ENCODE assay signal across 7 cellular contexts in the genomic region with DNA sequence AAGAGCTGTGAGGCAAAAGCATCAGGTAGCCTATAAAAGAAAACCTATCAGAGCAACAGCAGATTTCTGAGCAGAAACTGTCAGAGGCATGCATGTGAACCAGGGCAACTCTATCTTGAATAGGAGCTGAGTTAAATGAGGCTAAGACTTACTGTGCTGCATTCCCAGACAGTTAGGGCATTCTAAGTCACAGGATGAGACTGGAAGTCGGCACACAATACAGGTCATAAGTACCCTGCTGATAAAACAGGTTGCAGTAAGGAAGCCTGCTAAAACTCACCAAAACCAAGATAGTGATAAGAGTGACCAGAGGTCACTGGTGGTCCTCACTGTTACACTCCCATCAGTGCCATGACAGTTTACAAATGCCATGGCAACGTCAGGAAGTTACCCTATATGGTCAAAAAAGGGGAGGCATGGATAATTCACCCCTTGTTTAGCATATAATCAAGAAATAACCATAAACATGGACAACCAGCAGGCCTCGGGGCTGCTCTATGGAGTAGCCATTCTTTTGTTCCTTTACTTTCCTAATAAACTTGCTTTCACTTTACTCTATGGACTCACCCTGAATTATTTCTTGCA.
DNase-seq lines count a peak whose midpoint lies in the region; ATAC-seq and TF ChIP-seq lines count a peak whose summit lies in the region.
"Not testable (repeated sequence)": the region's sequence is repeated elsewhere in the genome, so short reads cannot be mapped to it uniquely, and the experiment has no call there.

No MANE protein-coding gene starts in this region.

- 38% methylated on average over 3 of the region's 3 CpGs for WGBS in hepatocyte (ENCODE audit: low lambda C conversion rate, missing lambda C conversion rate)
- 75% methylated on average over 3 of the region's 3 CpGs for WGBS in right lobe of liver (ENCODE audit: insufficient coverage, low coverage, low lambda C conversion rate, missing lambda C conversion rate)

- H2AFZ ChIP-seq in hepatocyte = not testable (repeated sequence)

- H3K27ac ChIP-seq in Panc1 (ENCODE audit: low read length); right lobe of liver: not testable (repeated sequence)
- peak overlapping the region; percentile 2 for H3K27ac ChIP-seq in hepatocyte

- not testable (repeated sequence) for H3K4me2 ChIP-seq in hepatocyte

- DNase-seq in AG09309 (ENCODE audit: low read depth) = peak; percentile 2
- DNase-seq in HCEC 1CT = peak; percentile 6
- not testable (repeated sequence) for DNase-seq in Panc1 (ENCODE audit: low read depth, low spot score); right lobe of liver
- DNase-seq in astrocyte of the spinal cord (ENCODE audit: low read depth, low spot score) = peak; percentile 67
- DNase-seq in epithelial cell of esophagus (ENCODE audit: low read depth) = peak; percentile 78
- peak; percentile 18 for DNase-seq in hepatocyte (ENCODE audit: low spot score)

- not testable (repeated sequence) for H3K27me3 ChIP-seq in Panc1 (ENCODE audit: control insufficient read depth, insufficient read depth, low read length); hepatocyte; right lobe of liver

- H4K20me1 ChIP-seq in hepatocyte (ENCODE audit: insufficient read depth, poor library complexity, severe bottlenecking) = not testable (repeated sequence)

- not testable (repeated sequence) for H3K4me1 ChIP-seq in Panc1 (ENCODE audit: control insufficient read depth, insufficient read depth, low read length); hepatocyte (ENCODE audit: insufficient read depth); right lobe of liver

- H3K9me2 ChIP-seq in hepatocyte (replicated peaks; ENCODE audit: insufficient read depth) = not testable (repeated sequence)

- CTCF ChIA-PET in Panc1 (lab: Charles Lee) = not testable (repeated sequence)

- TF ChIP-seq POLR2A in right lobe of liver (IDR thresholded peaks at IDR 0.05) = not testable (repeated sequence)

- in situ Hi-C loops in Panc1 (cut with HindIII; ENCODE audit: low pct_unique_long_range_greater_than_20kb, low sequenced_read_pairs); astrocyte of the spinal cord (cut with HindIII; ENCODE audit: low sequenced_read_pairs): not testable (repeated sequence)

- peak; percentile 38; the same call in 1 of the 2 replicates for ATAC-seq in Panc1
- peak; percentile 35 to 72 (median 48) for ATAC-seq in right lobe of liver

- TF ChIP-seq CTCF in AG09309 (IDR thresholded peaks at IDR 0.05; ENCODE audit: control insufficient read depth, insufficient read depth, low read depth, low read length, missing control alignments); Panc1 (IDR thresholded peaks at IDR 0.05); astrocyte of the spinal cord (IDR thresholded peaks at IDR 0.05; ENCODE audit: low read depth, low read length); epithelial cell of esophagus (IDR thresholded peaks at IDR 0.05; ENCODE audit: insufficient read depth, low read depth, low read length, missing control alignments); hepatocyte (IDR thresholded peaks at IDR 0.05; ENCODE audit: poor library complexity); right lobe of liver (IDR thresholded peaks at IDR 0.05): not testable (repeated sequence)

- not testable (repeated sequence) for H3K9me3 ChIP-seq in Panc1 (ENCODE audit: control insufficient read depth, insufficient read depth, low read depth, low read length); hepatocyte (ENCODE audit: low read depth); right lobe of liver

- not testable (repeated sequence) for H3K4me3 ChIP-seq in AG09309 (ENCODE audit: control insufficient read depth, low read depth, low read length); Panc1 (ENCODE audit: low read depth in 2 of 2, low read length in 2 of 2); astrocyte of the spinal cord (ENCODE audit: low read depth, low read length); epithelial cell of esophagus (ENCODE audit: low read length); hepatocyte; right lobe of liver

- BruUV-seq in Panc1 (replicated peaks; lab: Mats Ljungman, UMichigan) = not testable (repeated sequence)

- POLR2A ChIA-PET in Panc1 (lab: Charles Lee) = not testable (repeated sequence)

- not testable (repeated sequence) for H3K36me3 ChIP-seq in Panc1 (ENCODE audit: control insufficient read depth, insufficient read depth, low read length); hepatocyte (replicated peaks; ENCODE audit: insufficient read depth, low read depth); right lobe of liver

- not testable (repeated sequence) for H3K79me2 ChIP-seq in hepatocyte

- intact Hi-C loops in Panc1 (cut with micrococcal nuclease; ENCODE audit: unreplicated experiment); right lobe of liver (cut with DNase I): not testable (repeated sequence)
